Comparison of ENCODE assay signal across 8 cellular contexts in the genomic region with DNA sequence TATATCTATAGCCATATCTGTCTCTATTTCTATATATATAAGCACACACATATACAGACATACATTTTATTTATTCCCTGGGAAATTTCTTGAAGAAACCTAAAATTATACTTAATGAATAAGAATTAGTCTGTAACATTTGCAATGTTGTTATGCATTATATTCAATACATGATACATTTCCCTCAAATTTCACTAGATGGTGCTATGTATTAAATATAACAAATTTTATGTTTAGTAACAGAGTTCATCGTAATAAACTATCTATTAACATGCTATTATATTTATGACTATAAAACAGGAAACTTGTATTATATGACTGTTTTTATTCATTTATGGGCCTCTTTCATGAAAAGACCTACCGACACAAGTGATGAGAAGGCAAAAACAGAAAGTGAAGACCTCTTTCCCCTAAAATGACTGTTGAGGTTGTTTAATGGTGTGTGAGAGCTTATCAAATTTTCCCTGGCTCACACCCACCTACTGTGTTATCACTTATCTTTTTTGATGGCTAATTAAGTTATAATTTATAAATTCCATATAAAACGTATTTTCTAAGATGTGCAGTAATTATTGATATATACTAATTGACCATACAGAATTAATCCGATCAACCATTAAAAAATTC.
A peak's percentile ranks its signal among the peaks of the same experiment; 100 is the strongest.
DNase-seq lines count a peak whose midpoint lies in the region; ATAC-seq, FAIRE-seq and TF ChIP-seq lines count a peak whose summit lies in the region.

No MANE protein-coding gene starts in this region.

- H3K4me2 ChIP-seq in A549: peak overlapping the region; percentile 40; the same call in 1 of the 3 replicates

- no peak for ATAC-seq in A549
- peak; percentile 68 for ATAC-seq in foreskin keratinocyte
- ATAC-seq in GM18868 (IDR thresholded peaks at IDR 0.05; ENCODE audit: unreplicated experiment): no peak
- no peak for ATAC-seq in aorta (ENCODE audit: low FRiP score)

- peak; percentile 39; the same call in 1 of the 3 replicates for TF ChIP-seq CTCF in A549 (IDR thresholded peaks at IDR 0.05)
- TF ChIP-seq CTCF in RWPE1 (conservative IDR thresholded peaks at IDR 0.05; ENCODE audit: low read depth): peak; percentile 48
- TF ChIP-seq CTCF in foreskin keratinocyte (conservative IDR thresholded peaks at IDR 0.05): peak; percentile 66

- no peak for TF ChIP-seq EP300 in A549 (IDR thresholded peaks at IDR 0.05)

- POLR2A ChIA-PET in A549 (lab: Yijun Ruan, JAX): no interaction called here
- POLR2A ChIA-PET in RWPE1 (lab: Yijun Ruan, JAX; ENCODE audit: low non-redundant PET): no interaction called here

- CTCF ChIA-PET in A549 (lab: Yijun Ruan, JAX) (no interaction called here), RWPE1 (lab: Yijun Ruan, JAX) (interaction anchor here (1.0 kb wide), 1 partner anchor 882 kb away, joined by 3 read pairs; the partner anchor contains the start of gene SLITRK6)

- TF ChIP-seq RAD21 in A549 (conservative IDR thresholded peaks at IDR 0.05 in 1 of 2, IDR thresholded peaks at IDR 0.05 in 1 of 2): peak; percentile 43 to 73

- DNase-seq in A549 (ENCODE audit: low read depth in 1 of 2, low spot score in 1 of 2): peak in 1 of 2 experiments; percentile 3
- peak; percentile 35 for DNase-seq in HCEC 1CT
- peak; percentile 12 for DNase-seq in RWPE1 (ENCODE audit: low spot score)
- peak in 1 of 2 donors; percentile 20 for DNase-seq in foreskin keratinocyte
- no peak for DNase-seq in GM19238 (ENCODE audit: insufficient read length, low spot score)
- DNase-seq in aorta: no peak
- DNase-seq in stimulated activated CD4-positive, alpha-beta T cell treated with anti-CD3 and anti-CD28 coated beads, Interleukin-1b, Interleukin-23, amount 100 ng/mL, for 48 hours: no peak

- H3K4me3 ChIP-seq in A549 (no peak overlapping the region), aorta (ENCODE audit: low read length in 2 of 2) (no peak overlapping the region)

- no peak for TF ChIP-seq POLR2A in A549 (IDR thresholded peaks at IDR 0.05; ENCODE audit: low read length)

- H3K27me3 ChIP-seq in foreskin keratinocyte (no peaks in the 10 kb centered on the region), aorta (ENCODE audit: control insufficient read depth in 1 of 2, insufficient read depth in 2 of 2, low read length in 1 of 2) (no peaks in the 10 kb centered on the region)

- H3K9me3 ChIP-seq in A549 (no peaks in the 10 kb centered on the region), aorta (ENCODE audit: control insufficient read depth, low read length) (no peaks in the 10 kb centered on the region)

- H3K36me3 ChIP-seq in aorta (ENCODE audit: control insufficient read depth in 1 of 2, insufficient read depth in 2 of 2, low read length in 1 of 2): no peaks in the 10 kb centered on the region

- H3K4me1 ChIP-seq in A549 (no peaks in the 10 kb centered on the region), foreskin keratinocyte (no peaks in the 10 kb centered on the region), aorta (ENCODE audit: control insufficient read depth in 1 of 2, insufficient read depth in 2 of 2, low read length in 2 of 2) (no peaks in the 10 kb centered on the region)

- 28% methylated on average over 4 of the region's 4 CpGs for WGBS in A549 (ENCODE audit: missing lambda C conversion rate)
- WGBS in aorta, 2 donors: 45 to 50% methylated on average over 4 of the region's 4 CpGs

- H3K27ac ChIP-seq in A549 (no peak overlapping the region), RWPE1 (no peak overlapping the region), foreskin keratinocyte (no peak overlapping the region), aorta (ENCODE audit: low read depth in 1 of 2, low read length in 2 of 2) (no peak overlapping the region)

- no peak for FAIRE-seq in A549 (lab: Jason Lieb, UNC)

- intact Hi-C loops in aorta (cut with DNase I): loop anchor here (5.0 kb wide), 1 partner anchor 890 kb away; no protein-coding TSS in a partner anchor

TF ChIP-seq in A549, 52 proteins besides CTCF, POLR2A, EP300 and RAD21:
- TF ChIP-seq JUNB (IDR thresholded peaks at IDR 0.05) (no peak), SMC3 (IDR thresholded peaks at IDR 0.05) (peak; percentile 72), TP53 (CRISPR knock-in tag; IDR thresholded peaks at IDR 0.05) (no peak), GATA3 (IDR thresholded peaks at IDR 0.05; ENCODE audit: borderline replicate concordance) (no peak), EHF (CRISPR knock-in tag; IDR thresholded peaks at IDR 0.05) (no peak), MAZ (IDR thresholded peaks at IDR 0.05; ENCODE audit: borderline replicate concordance, low read depth, low read length) (no peak), MYC (IDR thresholded peaks at IDR 0.05; ENCODE audit: borderline replicate concordance, low read length) (no peak), RFX5 (IDR thresholded peaks at IDR 0.05) (no peak), BHLHE40 (IDR thresholded peaks at IDR 0.05; ENCODE audit: low read depth, low read length) (no peak)
TF ChIP-seq in A549: peak in this region for 1.

Comparison
In these comparisons a context has a peak if more than half of its experiments do, and no peak if none do; other contexts are left out.
1. DNase-seq: peak in HCEC 1CT (single experiment) and RWPE1 (single experiment); none in GM19238 (single experiment), aorta (0 of 2) and stimulated activated CD4-positive, alpha-beta T cell treated with anti-CD3 and anti-CD28 coated beads, Interleukin-1b, Interleukin-23, amount 100 ng/mL, for 48 hours (single experiment).
2. Peak in every context shown above with its lines, with median percentiles within 50 percentile points of each other: CTCF ChIP-seq.